Comparison of ENCODE assay signal across 6 cellular contexts in genomic region chr20:62591122-62591468, GRCh38.
"Had no signal": no experiment of that assay in that cellular context is flagged by ENCODE, and none has a peak within 500 bp of the region (broad histone marks: within the 10 kb centered on the region; RNA-seq: fewer than 3 reads in every experiment).

No MANE protein-coding gene starts in this region.

- H3K4me1 ChIP-seq: HAP-1 had no signal

- H3K36me3 ChIP-seq: HAP-1 had no signal

- FAIRE-seq: HepG2 had no signal

- H3K4me3 ChIP-seq: GM23248, HAP-1 had no signal

- H3K9me3 ChIP-seq: HAP-1 had no signal

- ATAC-seq: HepG2 had no signal

- DNase-seq: GM23248, H7, HFFc6 had no signal

- H3K27ac ChIP-seq: GM23248, HL-60 had no signal
